2 cellular contexts compared by ENCODE assay signal in the genomic region with DNA sequence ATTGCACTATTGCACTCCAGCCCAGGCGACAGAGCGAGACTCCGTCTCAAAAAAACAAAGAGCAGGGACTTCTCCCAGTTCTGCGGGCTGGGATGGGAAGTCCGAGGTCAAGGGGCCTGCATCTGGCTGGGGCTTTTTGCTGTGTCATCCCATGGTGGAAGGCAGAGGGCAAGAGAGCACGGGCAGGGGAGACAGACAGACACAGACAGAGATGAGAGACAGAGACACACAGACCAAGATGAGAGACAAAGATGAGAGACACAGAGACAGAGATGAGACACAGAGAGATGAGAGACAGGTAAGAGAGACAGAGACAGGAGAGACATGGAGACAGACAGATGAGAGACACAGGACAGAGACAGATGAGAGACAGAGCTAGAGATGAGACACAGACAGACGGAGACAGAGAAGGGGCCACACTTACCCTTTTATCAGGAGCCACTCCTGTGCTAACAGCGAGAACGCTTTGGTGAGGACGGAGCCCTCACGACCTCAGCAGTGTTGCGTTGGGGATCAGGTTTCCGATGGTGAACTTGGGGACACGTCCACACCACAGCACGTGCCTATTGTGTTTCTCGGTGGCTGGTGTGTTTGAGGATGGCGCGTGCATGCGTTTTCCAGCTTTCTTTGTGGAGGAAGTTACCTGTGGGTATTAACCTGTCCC.
A peak's percentile ranks its signal among the peaks of the same experiment; 100 is the strongest.
TF ChIP-seq lines count a peak whose summit lies in the region.

No MANE protein-coding gene starts in this region.

TF ChIP-seq in HEK293, 187 proteins besides CTCF, POLR2A, EP300 and RAD21:
- TF ChIP-seq, protein P1, sequence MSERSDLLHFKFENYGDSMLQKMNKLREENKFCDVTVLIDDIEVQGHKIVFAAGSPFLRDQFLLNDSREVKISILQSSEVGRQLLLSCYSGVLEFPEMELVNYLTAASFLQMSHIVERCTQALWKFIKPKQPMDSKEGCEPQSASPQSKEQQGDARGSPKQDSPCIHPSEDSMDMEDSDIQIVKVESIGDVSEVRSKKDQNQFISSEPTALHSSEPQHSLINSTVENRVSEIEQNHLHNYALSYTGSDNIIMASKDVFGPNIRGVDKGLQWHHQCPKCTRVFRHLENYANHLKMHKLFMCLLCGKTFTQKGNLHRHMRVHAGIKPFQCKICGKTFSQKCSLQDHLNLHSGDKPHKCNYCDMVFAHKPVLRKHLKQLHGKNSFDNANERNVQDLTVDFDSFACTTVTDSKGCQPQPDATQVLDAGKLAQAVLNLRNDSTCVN (tag by site-specific recombination; optimal IDR thresholded peaks at IDR 0.05), result peak; percentile 14
- TF ChIP-seq KLF1 (tag by site-specific recombination; IDR thresholded peaks at IDR 0.05), result 0 out of 2 replicates have a peak, but pooled peaks have one; percentile 15
- TF ChIP-seq FEZF1 (tag by site-specific recombination; IDR thresholded peaks at IDR 0.05), result no peak
- TF ChIP-seq ZNF654 (tag by site-specific recombination; IDR thresholded peaks at IDR 0.05; ENCODE audit: low read depth), result no peak
- TF ChIP-seq ZNF621 (tag by site-specific recombination; IDR thresholded peaks at IDR 0.05), result no peak
- TF ChIP-seq ZNF155 (tag by site-specific recombination; IDR thresholded peaks at IDR 0.05), result no peak
- TF ChIP-seq, protein P2, sequence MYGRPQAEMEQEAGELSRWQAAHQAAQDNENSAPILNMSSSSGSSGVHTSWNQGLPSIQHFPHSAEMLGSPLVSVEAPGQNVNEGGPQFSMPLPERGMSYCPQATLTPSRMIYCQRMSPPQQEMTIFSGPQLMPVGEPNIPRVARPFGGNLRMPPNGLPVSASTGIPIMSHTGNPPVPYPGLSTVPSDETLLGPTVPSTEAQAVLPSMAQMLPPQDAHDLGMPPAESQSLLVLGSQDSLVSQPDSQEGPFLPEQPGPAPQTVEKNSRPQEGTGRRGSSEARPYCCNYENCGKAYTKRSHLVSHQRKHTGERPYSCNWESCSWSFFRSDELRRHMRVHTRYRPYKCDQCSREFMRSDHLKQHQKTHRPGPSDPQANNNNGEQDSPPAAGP (tag by site-specific recombination; IDR thresholded peaks at IDR 0.05), result no peak
- TF ChIP-seq SP7 (tag by site-specific recombination; IDR thresholded peaks at IDR 0.05), result no peak
- TF ChIP-seq ZXDB (tag by site-specific recombination; IDR thresholded peaks at IDR 0.05), result no peak
- no peak for TF ChIP-seq KLF8 (tag by site-specific recombination; IDR thresholded peaks at IDR 0.05)
- TF ChIP-seq, protein P3, sequence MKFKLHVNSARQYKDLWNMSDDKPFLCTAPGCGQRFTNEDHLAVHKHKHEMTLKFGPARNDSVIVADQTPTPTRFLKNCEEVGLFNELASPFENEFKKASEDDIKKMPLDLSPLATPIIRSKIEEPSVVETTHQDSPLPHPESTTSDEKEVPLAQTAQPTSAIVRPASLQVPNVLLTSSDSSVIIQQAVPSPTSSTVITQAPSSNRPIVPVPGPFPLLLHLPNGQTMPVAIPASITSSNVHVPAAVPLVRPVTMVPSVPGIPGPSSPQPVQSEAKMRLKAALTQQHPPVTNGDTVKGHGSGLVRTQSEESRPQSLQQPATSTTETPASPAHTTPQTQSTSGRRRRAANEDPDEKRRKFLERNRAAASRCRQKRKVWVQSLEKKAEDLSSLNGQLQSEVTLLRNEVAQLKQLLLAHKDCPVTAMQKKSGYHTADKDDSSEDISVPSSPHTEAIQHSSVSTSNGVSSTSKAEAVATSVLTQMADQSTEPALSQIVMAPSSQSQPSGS (tag by site-specific recombination; IDR thresholded peaks at IDR 0.05; ENCODE audit: low read depth), result no peak
- no peak for TF ChIP-seq ZNF785 (tag by site-specific recombination; IDR thresholded peaks at IDR 0.05)
- no peak for TF ChIP-seq ZNF792 (tag by site-specific recombination; IDR thresholded peaks at IDR 0.05)
- TF ChIP-seq ZNF626 (tag by site-specific recombination; IDR thresholded peaks at IDR 0.05), result no peak
- TF ChIP-seq ZBTB21 (tag by site-specific recombination; IDR thresholded peaks at IDR 0.05), result no peak
- no peak for TF ChIP-seq ZNF701 (tag by site-specific recombination; IDR thresholded peaks at IDR 0.05)
- no peak for TF ChIP-seq ZNF510 (tag by site-specific recombination; IDR thresholded peaks at IDR 0.05; ENCODE audit: insufficient replicate concordance)
- TF ChIP-seq BCL11B (tag by site-specific recombination; IDR thresholded peaks at IDR 0.05; ENCODE audit: low read depth), result no peak
- no peak for TF ChIP-seq TCF7L2 (IDR thresholded peaks at IDR 0.05; ENCODE audit: borderline replicate concordance, low read depth, low read length)
- peak; percentile 61; the same call in 1 of the 2 replicates for TF ChIP-seq ZNF48 (tag by site-specific recombination; IDR thresholded peaks at IDR 0.05)
- TF ChIP-seq, protein P4, sequence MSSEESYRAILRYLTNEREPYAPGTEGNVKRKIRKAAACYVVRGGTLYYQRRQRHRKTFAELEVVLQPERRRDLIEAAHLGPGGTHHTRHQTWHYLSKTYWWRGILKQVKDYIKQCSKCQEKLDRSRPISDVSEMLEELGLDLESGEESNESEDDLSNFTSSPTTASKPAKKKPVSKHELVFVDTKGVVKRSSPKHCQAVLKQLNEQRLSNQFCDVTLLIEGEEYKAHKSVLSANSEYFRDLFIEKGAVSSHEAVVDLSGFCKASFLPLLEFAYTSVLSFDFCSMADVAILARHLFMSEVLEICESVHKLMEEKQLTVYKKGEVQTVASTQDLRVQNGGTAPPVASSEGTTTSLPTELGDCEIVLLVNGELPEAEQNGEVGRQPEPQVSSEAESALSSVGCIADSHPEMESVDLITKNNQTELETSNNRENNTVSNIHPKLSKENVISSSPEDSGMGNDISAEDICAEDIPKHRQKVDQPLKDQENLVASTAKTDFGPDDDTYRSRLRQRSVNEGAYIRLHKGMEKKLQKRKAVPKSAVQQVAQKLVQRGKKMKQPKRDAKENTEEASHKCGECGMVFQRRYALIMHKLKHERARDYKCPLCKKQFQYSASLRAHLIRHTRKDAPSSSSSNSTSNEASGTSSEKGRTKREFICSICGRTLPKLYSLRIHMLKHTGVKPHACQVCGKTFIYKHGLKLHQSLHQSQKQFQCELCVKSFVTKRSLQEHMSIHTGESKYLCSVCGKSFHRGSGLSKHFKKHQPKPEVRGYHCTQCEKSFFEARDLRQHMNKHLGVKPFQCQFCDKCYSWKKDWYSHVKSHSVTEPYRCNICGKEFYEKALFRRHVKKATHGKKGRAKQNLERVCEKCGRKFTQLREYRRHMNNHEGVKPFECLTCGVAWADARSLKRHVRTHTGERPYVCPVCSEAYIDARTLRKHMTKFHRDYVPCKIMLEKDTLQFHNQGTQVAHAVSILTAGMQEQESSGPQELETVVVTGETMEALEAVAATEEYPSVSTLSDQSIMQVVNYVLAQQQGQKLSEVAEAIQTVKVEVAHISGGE (tag by site-specific recombination; conservative IDR thresholded peaks at IDR 0.05; ENCODE audit: low read depth), result no peak
- TF ChIP-seq ZNF530 (tag by site-specific recombination; IDR thresholded peaks at IDR 0.05; ENCODE audit: low read depth), result no peak
- TF ChIP-seq ZBTB8A (tag by site-specific recombination; IDR thresholded peaks at IDR 0.05), result 0 out of 2 replicates have a peak, but pooled peaks have one; percentile 22

TF ChIP-seq in HepG2, 621 proteins besides CTCF, POLR2A, EP300 and RAD21:
- TF ChIP-seq, protein P5, sequence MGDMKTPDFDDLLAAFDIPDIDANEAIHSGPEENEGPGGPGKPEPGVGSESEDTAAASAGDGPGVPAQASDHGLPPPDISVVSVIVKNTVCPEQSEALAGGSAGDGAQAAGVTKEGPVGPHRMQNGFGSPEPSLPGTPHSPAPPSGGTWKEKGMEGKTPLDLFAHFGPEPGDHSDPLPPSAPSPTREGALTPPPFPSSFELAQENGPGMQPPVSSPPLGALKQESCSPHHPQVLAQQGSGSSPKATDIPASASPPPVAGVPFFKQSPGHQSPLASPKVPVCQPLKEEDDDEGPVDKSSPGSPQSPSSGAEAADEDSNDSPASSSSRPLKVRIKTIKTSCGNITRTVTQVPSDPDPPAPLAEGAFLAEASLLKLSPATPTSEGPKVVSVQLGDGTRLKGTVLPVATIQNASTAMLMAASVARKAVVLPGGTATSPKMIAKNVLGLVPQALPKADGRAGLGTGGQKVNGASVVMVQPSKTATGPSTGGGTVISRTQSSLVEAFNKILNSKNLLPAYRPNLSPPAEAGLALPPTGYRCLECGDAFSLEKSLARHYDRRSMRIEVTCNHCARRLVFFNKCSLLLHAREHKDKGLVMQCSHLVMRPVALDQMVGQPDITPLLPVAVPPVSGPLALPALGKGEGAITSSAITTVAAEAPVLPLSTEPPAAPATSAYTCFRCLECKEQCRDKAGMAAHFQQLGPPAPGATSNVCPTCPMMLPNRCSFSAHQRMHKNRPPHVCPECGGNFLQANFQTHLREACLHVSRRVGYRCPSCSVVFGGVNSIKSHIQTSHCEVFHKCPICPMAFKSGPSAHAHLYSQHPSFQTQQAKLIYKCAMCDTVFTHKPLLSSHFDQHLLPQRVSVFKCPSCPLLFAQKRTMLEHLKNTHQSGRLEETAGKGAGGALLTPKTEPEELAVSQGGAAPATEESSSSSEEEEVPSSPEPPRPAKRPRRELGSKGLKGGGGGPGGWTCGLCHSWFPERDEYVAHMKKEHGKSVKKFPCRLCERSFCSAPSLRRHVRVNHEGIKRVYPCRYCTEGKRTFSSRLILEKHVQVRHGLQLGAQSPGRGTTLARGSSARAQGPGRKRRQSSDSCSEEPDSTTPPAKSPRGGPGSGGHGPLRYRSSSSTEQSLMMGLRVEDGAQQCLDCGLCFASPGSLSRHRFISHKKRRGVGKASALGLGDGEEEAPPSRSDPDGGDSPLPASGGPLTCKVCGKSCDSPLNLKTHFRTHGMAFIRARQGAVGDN (CRISPR knock-in tag; IDR thresholded peaks at IDR 0.05), result peak; percentile 26
- TF ChIP-seq NR2F6 (IDR thresholded peaks at IDR 0.05), result peak; percentile 41; the same call in 1 of the 2 replicates
- TF ChIP-seq NR2F6 (CRISPR knock-in tag; IDR thresholded peaks at IDR 0.05), result no peak
- TF ChIP-seq, protein P6, sequence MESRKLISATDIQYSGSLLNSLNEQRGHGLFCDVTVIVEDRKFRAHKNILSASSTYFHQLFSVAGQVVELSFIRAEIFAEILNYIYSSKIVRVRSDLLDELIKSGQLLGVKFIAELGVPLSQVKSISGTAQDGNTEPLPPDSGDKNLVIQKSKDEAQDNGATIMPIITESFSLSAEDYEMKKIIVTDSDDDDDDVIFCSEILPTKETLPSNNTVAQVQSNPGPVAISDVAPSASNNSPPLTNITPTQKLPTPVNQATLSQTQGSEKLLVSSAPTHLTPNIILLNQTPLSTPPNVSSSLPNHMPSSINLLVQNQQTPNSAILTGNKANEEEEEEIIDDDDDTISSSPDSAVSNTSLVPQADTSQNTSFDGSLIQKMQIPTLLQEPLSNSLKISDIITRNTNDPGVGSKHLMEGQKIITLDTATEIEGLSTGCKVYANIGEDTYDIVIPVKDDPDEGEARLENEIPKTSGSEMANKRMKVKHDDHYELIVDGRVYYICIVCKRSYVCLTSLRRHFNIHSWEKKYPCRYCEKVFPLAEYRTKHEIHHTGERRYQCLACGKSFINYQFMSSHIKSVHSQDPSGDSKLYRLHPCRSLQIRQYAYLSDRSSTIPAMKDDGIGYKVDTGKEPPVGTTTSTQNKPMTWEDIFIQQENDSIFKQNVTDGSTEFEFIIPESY (CRISPR knock-in tag; IDR thresholded peaks at IDR 0.05), result peak; percentile 69
- TF ChIP-seq MAFK (conservative IDR thresholded peaks at IDR 0.05 in 1 of 2, IDR thresholded peaks at IDR 0.05 in 1 of 2; ENCODE audit: low read length in 2 of 2), result peak in 1 of 2 experiments; percentile 32; a peak in 2 of 4 replicates
- TF ChIP-seq, protein P7, sequence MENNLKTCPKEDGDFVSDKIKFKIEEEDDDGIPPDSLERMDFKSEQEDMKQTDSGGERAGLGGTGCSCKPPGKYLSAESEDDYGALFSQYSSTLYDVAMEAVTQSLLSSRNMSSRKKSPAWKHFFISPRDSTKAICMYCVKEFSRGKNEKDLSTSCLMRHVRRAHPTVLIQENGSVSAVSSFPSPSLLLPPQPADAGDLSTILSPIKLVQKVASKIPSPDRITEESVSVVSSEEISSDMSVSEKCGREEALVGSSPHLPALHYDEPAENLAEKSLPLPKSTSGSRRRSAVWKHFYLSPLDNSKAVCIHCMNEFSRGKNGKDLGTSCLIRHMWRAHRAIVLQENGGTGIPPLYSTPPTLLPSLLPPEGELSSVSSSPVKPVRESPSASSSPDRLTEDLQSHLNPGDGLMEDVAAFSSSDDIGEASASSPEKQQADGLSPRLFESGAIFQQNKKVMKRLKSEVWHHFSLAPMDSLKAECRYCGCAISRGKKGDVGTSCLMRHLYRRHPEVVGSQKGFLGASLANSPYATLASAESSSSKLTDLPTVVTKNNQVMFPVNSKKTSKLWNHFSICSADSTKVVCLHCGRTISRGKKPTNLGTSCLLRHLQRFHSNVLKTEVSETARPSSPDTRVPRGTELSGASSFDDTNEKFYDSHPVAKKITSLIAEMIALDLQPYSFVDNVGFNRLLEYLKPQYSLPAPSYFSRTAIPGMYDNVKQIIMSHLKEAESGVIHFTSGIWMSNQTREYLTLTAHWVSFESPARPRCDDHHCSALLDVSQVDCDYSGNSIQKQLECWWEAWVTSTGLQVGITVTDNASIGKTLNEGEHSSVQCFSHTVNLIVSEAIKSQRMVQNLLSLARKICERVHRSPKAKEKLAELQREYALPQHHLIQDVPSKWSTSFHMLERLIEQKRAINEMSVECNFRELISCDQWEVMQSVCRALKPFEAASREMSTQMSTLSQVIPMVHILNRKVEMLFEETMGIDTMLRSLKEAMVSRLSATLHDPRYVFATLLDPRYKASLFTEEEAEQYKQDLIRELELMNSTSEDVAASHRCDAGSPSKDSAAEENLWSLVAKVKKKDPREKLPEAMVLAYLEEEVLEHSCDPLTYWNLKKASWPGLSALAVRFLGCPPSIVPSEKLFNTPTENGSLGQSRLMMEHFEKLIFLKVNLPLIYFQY (CRISPR knock-in tag; IDR thresholded peaks at IDR 0.05; ENCODE audit: borderline replicate concordance), result no peak
- no peak for TF ChIP-seq NFIB (CRISPR knock-in tag; IDR thresholded peaks at IDR 0.05; ENCODE audit: borderline replicate concordance)
- no peak for TF ChIP-seq SNAI1 (CRISPR knock-in tag; IDR thresholded peaks at IDR 0.05; ENCODE audit: borderline replicate concordance)
- peak; percentile 89 for TF ChIP-seq NFE2L2 (IDR thresholded peaks at IDR 0.05; ENCODE audit: low read length)
- peak; percentile 65; the same call in 1 of the 2 replicates for TF ChIP-seq ZNF441 (CRISPR knock-in tag; IDR thresholded peaks at IDR 0.05; ENCODE audit: borderline replicate concordance)
- no peak for TF ChIP-seq PAX8 (CRISPR knock-in tag; IDR thresholded peaks at IDR 0.05; ENCODE audit: borderline replicate concordance)
- TF ChIP-seq MXD4 (CRISPR knock-in tag; IDR thresholded peaks at IDR 0.05), result no peak
- no peak for TF ChIP-seq ZNF484 (CRISPR knock-in tag; IDR thresholded peaks at IDR 0.05; ENCODE audit: borderline replicate concordance, low read depth)
- no peak for TF ChIP-seq ZMAT3 (CRISPR knock-in tag; conservative IDR thresholded peaks at IDR 0.05)
- no peak for TF ChIP-seq XRCC5 (optimal IDR thresholded peaks at IDR 0.05; ENCODE audit: low read length)
- TF ChIP-seq CBX1 (IDR thresholded peaks at IDR 0.05; ENCODE audit: low read depth), result no peak
- peak; percentile 77; the same call in 1 of the 2 replicates for TF ChIP-seq NFE2 (CRISPR knock-in tag; IDR thresholded peaks at IDR 0.05)
